ENCODE assay signal across 1 cellular context in genomic region chr17:63855185-63855584, GRCh38.
TF ChIP-seq lines count a peak whose summit lies in the region.

No MANE protein-coding gene starts in this region.

TF ChIP-seq in HepG2, 621 proteins besides CTCF, POLR2A, EP300 and RAD21 (continued from another document):
- TF ChIP-seq, protein P1, sequence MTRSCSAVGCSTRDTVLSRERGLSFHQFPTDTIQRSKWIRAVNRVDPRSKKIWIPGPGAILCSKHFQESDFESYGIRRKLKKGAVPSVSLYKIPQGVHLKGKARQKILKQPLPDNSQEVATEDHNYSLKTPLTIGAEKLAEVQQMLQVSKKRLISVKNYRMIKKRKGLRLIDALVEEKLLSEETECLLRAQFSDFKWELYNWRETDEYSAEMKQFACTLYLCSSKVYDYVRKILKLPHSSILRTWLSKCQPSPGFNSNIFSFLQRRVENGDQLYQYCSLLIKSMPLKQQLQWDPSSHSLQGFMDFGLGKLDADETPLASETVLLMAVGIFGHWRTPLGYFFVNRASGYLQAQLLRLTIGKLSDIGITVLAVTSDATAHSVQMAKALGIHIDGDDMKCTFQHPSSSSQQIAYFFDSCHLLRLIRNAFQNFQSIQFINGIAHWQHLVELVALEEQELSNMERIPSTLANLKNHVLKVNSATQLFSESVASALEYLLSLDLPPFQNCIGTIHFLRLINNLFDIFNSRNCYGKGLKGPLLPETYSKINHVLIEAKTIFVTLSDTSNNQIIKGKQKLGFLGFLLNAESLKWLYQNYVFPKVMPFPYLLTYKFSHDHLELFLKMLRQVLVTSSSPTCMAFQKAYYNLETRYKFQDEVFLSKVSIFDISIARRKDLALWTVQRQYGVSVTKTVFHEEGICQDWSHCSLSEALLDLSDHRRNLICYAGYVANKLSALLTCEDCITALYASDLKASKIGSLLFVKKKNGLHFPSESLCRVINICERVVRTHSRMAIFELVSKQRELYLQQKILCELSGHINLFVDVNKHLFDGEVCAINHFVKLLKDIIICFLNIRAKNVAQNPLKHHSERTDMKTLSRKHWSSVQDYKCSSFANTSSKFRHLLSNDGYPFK (CRISPR knock-in tag; IDR thresholded peaks at IDR 0.05; ENCODE audit: borderline replicate concordance) = no peak
- TF ChIP-seq ZNF552 (CRISPR knock-in tag; IDR thresholded peaks at IDR 0.05; ENCODE audit: borderline replicate concordance) (no peak), KLF9 (CRISPR knock-in tag; IDR thresholded peaks at IDR 0.05; ENCODE audit: low read depth) (no peak), PRPF4 (IDR thresholded peaks at IDR 0.05; ENCODE audit: low read depth, low read length, poor library complexity, severe bottlenecking) (no peak), SP4 (CRISPR knock-in tag; IDR thresholded peaks at IDR 0.05) (0 out of 2 replicates have a peak, but pooled peaks have one; percentile 38), NR1H2 (CRISPR knock-in tag; IDR thresholded peaks at IDR 0.05; ENCODE audit: borderline replicate concordance, low read depth) (no peak), ZNF264 (CRISPR knock-in tag; IDR thresholded peaks at IDR 0.05) (no peak), SAFB2 (CRISPR knock-in tag; IDR thresholded peaks at IDR 0.05; ENCODE audit: borderline replicate concordance, low read depth) (no peak), TAF1 (CRISPR knock-in tag; IDR thresholded peaks at IDR 0.05) (no peak), ZNF563 (CRISPR knock-in tag; IDR thresholded peaks at IDR 0.05) (no peak), ZNF776 (CRISPR knock-in tag; IDR thresholded peaks at IDR 0.05) (no peak), CENPT (CRISPR knock-in tag; IDR thresholded peaks at IDR 0.05; ENCODE audit: low read depth) (no peak)
- TF ChIP-seq, protein P2, sequence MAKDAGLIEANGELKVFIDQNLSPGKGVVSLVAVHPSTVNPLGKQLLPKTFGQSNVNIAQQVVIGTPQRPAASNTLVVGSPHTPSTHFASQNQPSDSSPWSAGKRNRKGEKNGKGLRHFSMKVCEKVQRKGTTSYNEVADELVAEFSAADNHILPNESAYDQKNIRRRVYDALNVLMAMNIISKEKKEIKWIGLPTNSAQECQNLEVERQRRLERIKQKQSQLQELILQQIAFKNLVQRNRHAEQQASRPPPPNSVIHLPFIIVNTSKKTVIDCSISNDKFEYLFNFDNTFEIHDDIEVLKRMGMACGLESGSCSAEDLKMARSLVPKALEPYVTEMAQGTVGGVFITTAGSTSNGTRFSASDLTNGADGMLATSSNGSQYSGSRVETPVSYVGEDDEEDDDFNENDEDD (CRISPR knock-in tag; IDR thresholded peaks at IDR 0.05; ENCODE audit: borderline replicate concordance) = no peak
- TF ChIP-seq, protein P3, sequence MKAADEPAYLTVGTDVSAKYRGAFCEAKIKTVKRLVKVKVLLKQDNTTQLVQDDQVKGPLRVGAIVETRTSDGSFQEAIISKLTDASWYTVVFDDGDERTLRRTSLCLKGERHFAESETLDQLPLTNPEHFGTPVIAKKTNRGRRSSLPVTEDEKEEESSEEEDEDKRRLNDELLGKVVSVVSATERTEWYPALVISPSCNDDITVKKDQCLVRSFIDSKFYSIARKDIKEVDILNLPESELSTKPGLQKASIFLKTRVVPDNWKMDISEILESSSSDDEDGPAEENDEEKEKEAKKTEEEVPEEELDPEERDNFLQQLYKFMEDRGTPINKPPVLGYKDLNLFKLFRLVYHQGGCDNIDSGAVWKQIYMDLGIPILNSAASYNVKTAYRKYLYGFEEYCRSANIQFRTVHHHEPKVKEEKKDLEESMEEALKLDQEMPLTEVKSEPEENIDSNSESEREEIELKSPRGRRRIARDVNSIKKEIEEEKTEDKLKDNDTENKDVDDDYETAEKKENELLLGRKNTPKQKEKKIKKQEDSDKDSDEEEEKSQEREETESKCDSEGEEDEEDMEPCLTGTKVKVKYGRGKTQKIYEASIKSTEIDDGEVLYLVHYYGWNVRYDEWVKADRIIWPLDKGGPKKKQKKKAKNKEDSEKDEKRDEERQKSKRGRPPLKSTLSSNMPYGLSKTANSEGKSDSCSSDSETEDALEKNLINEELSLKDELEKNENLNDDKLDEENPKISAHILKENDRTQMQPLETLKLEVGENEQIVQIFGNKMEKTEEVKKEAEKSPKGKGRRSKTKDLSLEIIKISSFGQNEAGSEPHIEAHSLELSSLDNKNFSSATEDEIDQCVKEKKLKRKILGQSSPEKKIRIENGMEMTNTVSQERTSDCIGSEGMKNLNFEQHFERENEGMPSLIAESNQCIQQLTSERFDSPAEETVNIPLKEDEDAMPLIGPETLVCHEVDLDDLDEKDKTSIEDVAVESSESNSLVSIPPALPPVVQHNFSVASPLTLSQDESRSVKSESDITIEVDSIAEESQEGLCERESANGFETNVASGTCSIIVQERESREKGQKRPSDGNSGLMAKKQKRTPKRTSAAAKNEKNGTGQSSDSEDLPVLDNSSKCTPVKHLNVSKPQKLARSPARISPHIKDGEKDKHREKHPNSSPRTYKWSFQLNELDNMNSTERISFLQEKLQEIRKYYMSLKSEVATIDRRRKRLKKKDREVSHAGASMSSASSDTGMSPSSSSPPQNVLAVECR (CRISPR knock-in tag; IDR thresholded peaks at IDR 0.05; ENCODE audit: borderline replicate concordance) = no peak
TF ChIP-seq in HepG2: peak in this region for 12.
